Comparison of ENCODE assay signal across 15 cellular contexts in the genomic region with DNA sequence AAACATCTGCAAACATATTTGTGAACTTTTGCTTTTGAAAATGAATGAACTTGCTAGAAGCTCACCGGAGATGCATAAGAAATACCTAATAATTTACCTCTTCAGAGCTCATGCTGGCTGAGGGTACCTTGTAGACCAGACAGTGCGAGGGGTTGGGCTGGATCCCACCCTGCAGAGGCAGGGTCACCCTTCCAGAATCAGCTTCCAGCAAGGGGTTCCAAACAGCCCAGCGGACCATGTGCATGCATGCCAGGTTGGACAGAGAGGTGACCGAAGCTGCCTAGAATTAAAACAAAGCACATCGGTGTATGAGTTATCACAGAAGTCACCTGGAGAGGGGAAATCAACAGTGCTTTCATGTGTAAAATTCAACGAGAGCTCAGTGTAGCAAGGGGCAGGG. TPM values are rescaled to one million over a fixed set of nuclear protein-coding genes. Genes with fewer than 3 reads are reported as not detected.
A peak's percentile ranks its signal among the peaks of the same experiment; 100 is the strongest.
DNase-seq lines count a peak whose midpoint lies in the region; ATAC-seq and TF ChIP-seq lines count a peak whose summit lies in the region.
"Had no signal": no experiment of that assay in that cellular context is flagged by ENCODE, and none has a peak within 500 bp of the region (broad histone marks: within the 10 kb centered on the region; RNA-seq: fewer than 3 reads in every experiment).

No MANE protein-coding gene starts in this region.

- H3K4me2 ChIP-seq in GM23338 = no peak overlapping the region
- H3K4me2 ChIP-seq: BLaER1 treated with 17β-estradiol and CSF1 and Interleukin-3, amounts not matched to agents 10 nM and 100 nM had no signal

- H3K4me1 Mint-ChIP-seq in activated CD8-positive, alpha-beta memory T cell treated with anti-CD3 and anti-CD28 coated beads, Interleukin-2, amount 10 ng/mL, durations not matched to agents 7 days and 5 days = peaks cover 15% of the 10 kb centered on the region
- H3K4me1 Mint-ChIP-seq in GM23338 = peaks cover 13% of the 10 kb centered on the region
- peaks cover 20% of the 10 kb centered on the region for H3K4me1 Mint-ChIP-seq in osteocyte (ENCODE audit: unreplicated experiment)
- H3K4me1 Mint-ChIP-seq: B cell had no signal

- no peak overlapping the region for H2AFZ ChIP-seq in GM23338

- no peaks in the 10 kb centered on the region for H3K79me2 ChIP-seq in GM23338 (replicated peaks; ENCODE audit: insufficient read depth)

- no peak for TF ChIP-seq CTCF in GM23338 (conservative IDR thresholded peaks at IDR 0.05; ENCODE audit: low read depth in 2 of 2)
- no peak for TF ChIP-seq CTCF in osteocyte (IDR thresholded peaks at IDR 0.05)
- TF ChIP-seq CTCF in upper lobe of right lung (IDR thresholded peaks at IDR 0.05) = no peak

- DNase-seq in activated CD8-positive, alpha-beta memory T cell treated with anti-CD3 and anti-CD28 coated beads, Interleukin-2, amount 50 U/mL, for 48 hours = peak; percentile 15
- no peak for DNase-seq in activated CD8-positive, alpha-beta memory T cell treated with anti-CD3 and anti-CD28 coated beads, Interleukin-2, amount 10 ng/mL, durations not matched to agents 7 days and 5 days
- no peak for DNase-seq in GM23338 (ENCODE audit: low spot score)
- peak; percentile 32 for DNase-seq in osteocyte (ENCODE audit: extremely low spot score, unreplicated experiment)
- DNase-seq in upper lobe of right lung = peak; percentile 12
- DNase-seq: 8988T, Calu3, DMS79 treated with DMSO at 0.1 percent for 48 hours, GF-D8 had no signal

- intact Hi-C loops in upper lobe of right lung (cut with DNase I) = no loop called here

- no peaks in the 10 kb centered on the region for H3K27me3 Mint-ChIP-seq in activated CD8-positive, alpha-beta memory T cell treated with anti-CD3 and anti-CD28 coated beads, Interleukin-2, amount 10 ng/mL, durations not matched to agents 7 days and 5 days
- peaks cover 9% of the 10 kb centered on the region for H3K27me3 Mint-ChIP-seq in GM23338 (ENCODE audit: insufficient read depth, low read depth, poor library complexity)
- H3K27me3 Mint-ChIP-seq in osteocyte (ENCODE audit: unreplicated experiment) = no peaks in the 10 kb centered on the region
- H3K27me3 Mint-ChIP-seq: B cell had no signal

- H3K36me3 Mint-ChIP-seq in activated CD8-positive, alpha-beta memory T cell treated with anti-CD3 and anti-CD28 coated beads, Interleukin-2, amount 10 ng/mL, durations not matched to agents 7 days and 5 days = peaks cover 8% of the 10 kb centered on the region
- H3K36me3 Mint-ChIP-seq in GM23338 (ENCODE audit: low read depth) (peaks cover 24% of the 10 kb centered on the region), osteocyte (ENCODE audit: unreplicated experiment) (peaks cover 19% of the 10 kb centered on the region)

- ATAC-seq in activated CD8-positive, alpha-beta memory T cell treated with anti-CD3 and anti-CD28 coated beads, Interleukin-2, amount 10 ng/mL, durations not matched to agents 7 days and 5 days = no peak
- ATAC-seq in GM23338 (peak; percentile 39; the same call in 2 of the 3 replicates), upper lobe of right lung (no peak), GM19467 (IDR thresholded peaks at IDR 0.05; ENCODE audit: unreplicated experiment) (no peak), GM19023 (IDR thresholded peaks at IDR 0.05; ENCODE audit: unreplicated experiment) (no peak)
- ATAC-seq: CD8-positive, alpha-beta T cell had no signal

- no peak overlapping the region for H3K4me3 Mint-ChIP-seq in activated CD8-positive, alpha-beta memory T cell treated with anti-CD3 and anti-CD28 coated beads, Interleukin-2, amount 10 ng/mL, durations not matched to agents 7 days and 5 days
- H3K4me3 Mint-ChIP-seq in GM23338 (no peak overlapping the region), osteocyte (ENCODE audit: unreplicated experiment) (no peak overlapping the region)
- H3K4me3 Mint-ChIP-seq: B cell; CD8-positive, alpha-beta T cell had no signal

- no peaks in the 10 kb centered on the region for H3K9me2 ChIP-seq in GM23338 (ENCODE audit: insufficient read depth)

- no peak overlapping the region for H3K27ac Mint-ChIP-seq in activated CD8-positive, alpha-beta memory T cell treated with anti-CD3 and anti-CD28 coated beads, Interleukin-2, amount 10 ng/mL, durations not matched to agents 7 days and 5 days
- H3K27ac Mint-ChIP-seq in GM23338 = no peak overlapping the region
- no peak overlapping the region for H3K27ac Mint-ChIP-seq in osteocyte (ENCODE audit: unreplicated experiment)
- H3K27ac Mint-ChIP-seq: B cell; CD8-positive, alpha-beta T cell had no signal

- H3K9me3 ChIP-seq in upper lobe of right lung = no peaks in the 10 kb centered on the region
- H3K9me3 ChIP-seq: BLaER1 treated with 17β-estradiol and CSF1 and Interleukin-3, amounts not matched to agents 10 nM and 100 nM; HAP-1 had no signal

- H3K4me3 ChIP-seq in GM23338 (no peak overlapping the region), upper lobe of right lung (no peak overlapping the region)
- H3K4me3 ChIP-seq: BLaER1 treated with 17β-estradiol and CSF1 and Interleukin-3, amounts not matched to agents 10 nM and 100 nM; HAP-1 had no signal

- H3K4me1 ChIP-seq in GM23338 (ENCODE audit: insufficient read depth) (peaks cover 6% of the 10 kb centered on the region; the same call in 1 of the 2 replicates), upper lobe of right lung (peaks cover 3% of the 10 kb centered on the region)
- H3K4me1 ChIP-seq: HAP-1 had no signal

- no peak overlapping the region for H3K27ac ChIP-seq in GM23338 (ENCODE audit: low read depth)
- no peak overlapping the region for H3K27ac ChIP-seq in upper lobe of right lung
- H3K27ac ChIP-seq: BLaER1 treated with 17β-estradiol and CSF1 and Interleukin-3, amounts not matched to agents 10 nM and 100 nM had no signal

- no peaks in the 10 kb centered on the region for H3F3A ChIP-seq in GM23338 (replicated peaks; ENCODE audit: low read depth)

- H4K20me1 ChIP-seq in GM23338 (replicated peaks; ENCODE audit: insufficient read depth) = no peaks in the 10 kb centered on the region; the same call in none of the 2 replicates
- H4K20me1 ChIP-seq: BLaER1 treated with 17β-estradiol and CSF1 and Interleukin-3, amounts not matched to agents 10 nM and 100 nM had no signal

- H3K36me3 ChIP-seq in GM23338 (ENCODE audit: insufficient read depth) (peaks cover 3% of the 10 kb centered on the region; the same call in 1 of the 2 replicates), upper lobe of right lung (peaks cover 16% of the 10 kb centered on the region)

- no peaks in the 10 kb centered on the region for H3K9me3 Mint-ChIP-seq in activated CD8-positive, alpha-beta memory T cell treated with anti-CD3 and anti-CD28 coated beads, Interleukin-2, amount 10 ng/mL, durations not matched to agents 7 days and 5 days (ENCODE audit: low read depth)
- H3K9me3 Mint-ChIP-seq in GM23338 (peaks cover 4% of the 10 kb centered on the region; the same call in 1 of the 3 replicates), osteocyte (ENCODE audit: unreplicated experiment) (no peaks in the 10 kb centered on the region)
- H3K9me3 Mint-ChIP-seq: CD8-positive, alpha-beta T cell had no signal

- CTCF ChIA-PET in activated CD8-positive, alpha-beta memory T cell treated with anti-CD3 and anti-CD28 coated beads, Interleukin-2, amount 10 ng/mL, durations not matched to agents 7 days and 5 days (lab: Charles Lee) = no interaction called here

- no peaks in the 10 kb centered on the region for H3K27me3 ChIP-seq in GM23338 (ENCODE audit: insufficient read depth)
- H3K27me3 ChIP-seq in upper lobe of right lung = no peaks in the 10 kb centered on the region
- H3K27me3 ChIP-seq: BLaER1 treated with 17β-estradiol and CSF1 and Interleukin-3, amounts not matched to agents 10 nM and 100 nM had no signal

TF ChIP-seq in GM23338, 12 proteins besides CTCF, POLR2A, EP300 and RAD21 (continues in another document):
- TF ChIP-seq EZH2phosphoT487 (IDR thresholded peaks at IDR 0.05; ENCODE audit: unreplicated experiment) = no peak
- TF ChIP-seq, protein P1, sequence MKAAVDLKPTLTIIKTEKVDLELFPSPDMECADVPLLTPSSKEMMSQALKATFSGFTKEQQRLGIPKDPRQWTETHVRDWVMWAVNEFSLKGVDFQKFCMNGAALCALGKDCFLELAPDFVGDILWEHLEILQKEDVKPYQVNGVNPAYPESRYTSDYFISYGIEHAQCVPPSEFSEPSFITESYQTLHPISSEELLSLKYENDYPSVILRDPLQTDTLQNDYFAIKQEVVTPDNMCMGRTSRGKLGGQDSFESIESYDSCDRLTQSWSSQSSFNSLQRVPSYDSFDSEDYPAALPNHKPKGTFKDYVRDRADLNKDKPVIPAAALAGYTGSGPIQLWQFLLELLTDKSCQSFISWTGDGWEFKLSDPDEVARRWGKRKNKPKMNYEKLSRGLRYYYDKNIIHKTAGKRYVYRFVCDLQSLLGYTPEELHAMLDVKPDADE (IDR thresholded peaks at IDR 0.05) = no peak
- no peak for TF ChIP-seq EZH2 (IDR thresholded peaks at IDR 0.05; ENCODE audit: low read depth, unreplicated experiment)

RNA-seq across cellular contexts. Expression of a gene that starts 59.2 kb away (rescaled TPM):
- total RNA-seq in activated CD8-positive, alpha-beta memory T cell treated with anti-CD3 and anti-CD28 coated beads, Interleukin-2, amount 10 ng/mL, durations not matched to agents 7 days and 5 days = 10 to 100 TPM; 15.4 to 20.3 TPM
- total RNA-seq in GM23338 (2014; rRNA removed; shearing (Covaris generic)) = 8.6 and 12.4 TPM in 2 replicates
- 2.4 and 2.5 TPM in 2 replicates for polyA plus RNA-seq in GM23338 (2016; fragmentation: Nextera tagmentation; extraction: Ambion mirVana)
- total RNA-seq in osteocyte (11.1 and 12.8 TPM in 2 replicates), upper lobe of right lung (14.6 TPM)

Comparison
In these comparisons a context has a peak if more than half of its experiments do, and no peak if none do; other contexts are left out.
1. DNase-seq: peak in activated CD8-positive, alpha-beta memory T cell treated with anti-CD3 and anti-CD28 coated beads, Interleukin-2, amount 50 U/mL, for 48 hours (single experiment), osteocyte (single experiment) and upper lobe of right lung (single experiment); none in activated CD8-positive, alpha-beta memory T cell treated with anti-CD3 and anti-CD28 coated beads, Interleukin-2, amount 10 ng/mL, durations not matched to agents 7 days and 5 days (single experiment) and GM23338 (single experiment).